17 cellular contexts compared by ENCODE assay signal in the genomic region with DNA sequence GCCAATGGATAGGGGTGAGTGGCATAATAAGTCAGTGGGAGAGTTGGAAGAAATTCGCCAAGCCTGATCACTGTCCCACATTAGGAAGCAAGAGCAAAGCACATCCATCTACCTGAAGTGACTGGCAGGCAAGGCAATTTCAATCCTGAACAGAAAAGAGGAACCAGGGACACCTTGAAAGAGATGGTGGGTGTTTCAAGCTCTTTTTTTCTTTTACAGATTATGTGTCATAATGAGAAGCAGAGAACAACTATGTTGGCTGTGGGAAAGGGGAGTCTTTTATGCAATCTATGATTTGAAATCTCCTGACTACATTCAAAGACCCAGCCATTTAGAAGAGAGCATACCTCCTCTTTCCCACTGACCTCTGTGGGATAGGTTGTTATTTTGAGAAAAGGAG.
DNase-seq lines count a peak whose midpoint lies in the region; ATAC-seq and TF ChIP-seq lines count a peak whose summit lies in the region.
"Had no signal": no experiment of that assay in that cellular context is flagged by ENCODE, and none has a peak within 500 bp of the region (broad histone marks: within the 10 kb centered on the region; RNA-seq: fewer than 3 reads in every experiment).

No MANE protein-coding gene starts in this region.

- peaks cover 25% of the 10 kb centered on the region for H3K4me1 Mint-ChIP-seq in activated T-helper 17 cell treated with anti-CD3 and anti-CD28 coated beads, Interleukin-2, amount 50 U/mL, for 72 hours
- H3K4me1 Mint-ChIP-seq: activated naive CD4-positive, alpha-beta T cell treated with anti-CD3 and anti-CD28 coated beads, Interleukin-2, amount 10 ng/mL, durations not matched to agents 7 days and 5 days had no signal

- no peak for TF ChIP-seq CTCF in lower lobe of right lung (IDR thresholded peaks at IDR 0.05)

- DNase-seq in D341Med (ENCODE audit: low spot score), result no peak
- DNase-seq in lower lobe of right lung, result no peak
- DNase-seq in COR-L47 (lab: John Stamatoyannopoulos, UW), result no peak
- no peak for DNase-seq in NCI-H1105 (lab: John Stamatoyannopoulos, UW)
- DNase-seq: activated CD4-positive, alpha-beta memory T cell treated with anti-CD3 and anti-CD28 coated beads for 36 hours; activated naive CD4-positive, alpha-beta T cell treated with anti-CD3 and anti-CD28 coated beads, Interleukin-2, amount 10 ng/mL, durations not matched to agents 7 days and 5 days; cerebellar nuclear complex; GF-D8; NCI-H2081 treated with DMSO at 0.1 percent for 48 hours; PC-3 had no signal

- no peaks in the 10 kb centered on the region for H3K27me3 Mint-ChIP-seq in activated T-helper 17 cell treated with anti-CD3 and anti-CD28 coated beads, Interleukin-2, amount 50 U/mL, for 72 hours
- H3K27me3 Mint-ChIP-seq: activated naive CD4-positive, alpha-beta T cell treated with anti-CD3 and anti-CD28 coated beads, Interleukin-2, amount 10 ng/mL, durations not matched to agents 7 days and 5 days had no signal

- no peaks in the 10 kb centered on the region for H3K36me3 ChIP-seq in lower lobe of right lung

- H3K4me3 Mint-ChIP-seq in activated T-helper 17 cell treated with anti-CD3 and anti-CD28 coated beads, Interleukin-2, amount 50 U/mL, for 72 hours, result no peak overlapping the region
- H3K4me3 Mint-ChIP-seq: activated CD4-positive, alpha-beta memory T cell treated with anti-CD3 and anti-CD28 coated beads for 36 hours; activated naive CD4-positive, alpha-beta T cell treated with anti-CD3 and anti-CD28 coated beads, Interleukin-2, amount 10 ng/mL, durations not matched to agents 7 days and 5 days; mesothelial cell of epicardium had no signal

- no peak overlapping the region for H3K4me3 ChIP-seq in lower lobe of right lung

- intact Hi-C loops in lower lobe of right lung (cut with DNase I), result no loop called here

- H3K4me1 ChIP-seq in lower lobe of right lung, result no peaks in the 10 kb centered on the region

- H3K9me3 ChIP-seq in lower lobe of right lung, result no peaks in the 10 kb centered on the region

- no peaks in the 10 kb centered on the region for H3K9me3 Mint-ChIP-seq in activated T-helper 17 cell treated with anti-CD3 and anti-CD28 coated beads, Interleukin-2, amount 50 U/mL, for 72 hours
- H3K9me3 Mint-ChIP-seq: activated naive CD4-positive, alpha-beta T cell treated with anti-CD3 and anti-CD28 coated beads, Interleukin-2, amount 10 ng/mL, durations not matched to agents 7 days and 5 days; mesothelial cell of epicardium had no signal

- ATAC-seq in GM18519 (IDR thresholded peaks at IDR 0.05; ENCODE audit: low FRiP score, unreplicated experiment), result peak; percentile 89
- peak; percentile 88 for ATAC-seq in GM21526 (IDR thresholded peaks at IDR 0.05; ENCODE audit: low FRiP score, unreplicated experiment)
- ATAC-seq in HG03095 (IDR thresholded peaks at IDR 0.05; ENCODE audit: unreplicated experiment), result peak; percentile 84
- peak; percentile 42 for ATAC-seq in activated T-helper 17 cell treated with anti-CD3 and anti-CD28 coated beads, Interleukin-2, amount 50 U/mL, for 72 hours (replicated peaks)
- no peak for ATAC-seq in lower lobe of right lung
- ATAC-seq: esophagus mucosa, HepG2, PC-3 had no signal

- H3K27ac ChIP-seq in lower lobe of right lung, result no peak overlapping the region

- H3K36me3 Mint-ChIP-seq in activated T-helper 17 cell treated with anti-CD3 and anti-CD28 coated beads, Interleukin-2, amount 50 U/mL, for 72 hours (ENCODE audit: low read depth), result no peaks in the 10 kb centered on the region
- H3K36me3 Mint-ChIP-seq: activated CD4-positive, alpha-beta memory T cell treated with anti-CD3 and anti-CD28 coated beads for 36 hours; activated naive CD4-positive, alpha-beta T cell treated with anti-CD3 and anti-CD28 coated beads, Interleukin-2, amount 10 ng/mL, durations not matched to agents 7 days and 5 days; mesothelial cell of epicardium had no signal

- H3K27ac Mint-ChIP-seq in activated T-helper 17 cell treated with anti-CD3 and anti-CD28 coated beads, Interleukin-2, amount 50 U/mL, for 72 hours, result no peak overlapping the region
- H3K27ac Mint-ChIP-seq: activated CD4-positive, alpha-beta memory T cell treated with anti-CD3 and anti-CD28 coated beads for 36 hours; activated naive CD4-positive, alpha-beta T cell treated with anti-CD3 and anti-CD28 coated beads, Interleukin-2, amount 10 ng/mL, durations not matched to agents 7 days and 5 days; mesothelial cell of epicardium had no signal

- H3K27me3 ChIP-seq in lower lobe of right lung (ENCODE audit: low read depth), result no peaks in the 10 kb centered on the region

Comparison
In these comparisons a context has a peak if more than half of its experiments do, and no peak if none do; other contexts are left out.
1. ATAC-seq: peak in GM18519 (single experiment), GM21526 (single experiment), HG03095 (single experiment) and activated T-helper 17 cell treated with anti-CD3 and anti-CD28 coated beads, Interleukin-2, amount 50 U/mL, for 72 hours (single experiment); none in lower lobe of right lung (0 of 2).